20 cellular contexts compared by ENCODE assay signal in genomic region chr1:226954337-226954736, GRCh38. TPM values are rescaled to one million over a fixed set of nuclear protein-coding genes. Genes with fewer than 3 reads are reported as not detected.
DNase-seq lines count a peak whose midpoint lies in the region; ATAC-seq and TF ChIP-seq lines count a peak whose summit lies in the region.
"Had no signal": no experiment of that assay in that cellular context is flagged by ENCODE, and none has a peak within 500 bp of the region (broad histone marks: within the 10 kb centered on the region; RNA-seq: fewer than 3 reads in every experiment).

No MANE protein-coding gene starts in this region.

- H3K27me3 ChIP-seq in esophagus squamous epithelium = no peaks in the 10 kb centered on the region
- H3K27me3 ChIP-seq: BLaER1, SJCRH30 had no signal

- H3K9me3 Mint-ChIP-seq in stimulated activated naive CD8-positive, alpha-beta T cell treated with anti-CD3 and anti-CD28 coated beads, Interleukin-15, Interleukin-2, amounts not matched to agents 100 ng/mL and 50 ng/mL, for 24 hours = no peaks in the 10 kb centered on the region
- H3K9me3 Mint-ChIP-seq in endothelial cell (ENCODE audit: unreplicated experiment) (peaks cover 4% of the 10 kb centered on the region), progenitor cell of endocrine pancreas (ENCODE audit: low read depth) (no peaks in the 10 kb centered on the region)
- peaks cover 27% of the 10 kb centered on the region for H3K9me3 Mint-ChIP-seq in activated T-helper 1 cell treated with anti-CD3 and anti-CD28 coated beads, Interleukin-12 subunit alpha, Interleukin-12 subunit beta, Interleukin-2, Interleukin-4 antibody, amounts not matched to agents 30 ng/mL and 10 ng/mL and 1 ng/mL, durations not matched to agents 14 hours and 24 hours and 36 hours
- H3K9me3 Mint-ChIP-seq: CD8-positive, alpha-beta memory T cell had no signal

- H3K27me3 Mint-ChIP-seq in stimulated activated naive CD8-positive, alpha-beta T cell treated with anti-CD3 and anti-CD28 coated beads, Interleukin-15, Interleukin-2, amounts not matched to agents 100 ng/mL and 50 ng/mL, for 24 hours = no peaks in the 10 kb centered on the region
- H3K27me3 Mint-ChIP-seq in endothelial cell (ENCODE audit: unreplicated experiment) (peaks cover 11% of the 10 kb centered on the region), progenitor cell of endocrine pancreas (no peaks in the 10 kb centered on the region)
- no peaks in the 10 kb centered on the region for H3K27me3 Mint-ChIP-seq in activated T-helper 1 cell treated with anti-CD3 and anti-CD28 coated beads, Interleukin-12 subunit alpha, Interleukin-12 subunit beta, Interleukin-2, Interleukin-4 antibody, amounts not matched to agents 30 ng/mL and 10 ng/mL and 1 ng/mL, durations not matched to agents 14 hours and 24 hours and 36 hours (ENCODE audit: insufficient read depth)

- no peak for TF ChIP-seq POLR2A in esophagus squamous epithelium (IDR thresholded peaks at IDR 0.05)

- WGBS in esophagus squamous epithelium, 2 donors = 67% methylated on average over 1 of the region's 6 CpGs; no CpG with 5 or more reads in 1 of the 2 donors

- no peaks in the 10 kb centered on the region for H3K36me3 ChIP-seq in esophagus squamous epithelium
- H3K36me3 ChIP-seq: HAP-1, SJCRH30 had no signal

- no peak for DNase-seq in stimulated activated naive CD8-positive, alpha-beta T cell treated with anti-CD3 and anti-CD28 coated beads, Interleukin-15, Interleukin-2, amounts not matched to agents 100 U/mL and 50 U/mL, for 24 hours
- DNase-seq in endothelial cell (ENCODE audit: low spot score) (no peak), progenitor cell of endocrine pancreas (ENCODE audit: low spot score, unreplicated experiment) (no peak), esophagus squamous epithelium (lab: John Stamatoyannopoulos, UW) (no peak)
- no peak for DNase-seq in activated T-helper 1 cell treated with anti-CD3 and anti-CD28 coated beads, Interleukin-12 subunit alpha, Interleukin-12 subunit beta, Interleukin-2, Interleukin-4 antibody, amounts not matched to agents 30 ng/mL and 10 ng/mL and 1 ng/mL, durations not matched to agents 14 hours and 24 hours and 36 hours (ENCODE audit: low spot score)
- DNase-seq: CD8-positive, alpha-beta memory T cell; DND-41; GM23248; NCI-H1417 treated with DMSO at 0.1 percent for 48 hours; NCI-H187 treated with DMSO at 0.1 percent for 48 hours; NCI-H2227 treated with DMSO at 0.1 percent for 48 hours; NCI-H510A treated with DMSO at 0.1 percent for 48 hours; NCI-H82; PC-9; SJCRH30 had no signal

- ATAC-seq in stimulated activated naive CD8-positive, alpha-beta T cell treated with anti-CD3 and anti-CD28 coated beads, Interleukin-15, Interleukin-2, amounts not matched to agents 100 U/mL and 50 U/mL, for 24 hours = no peak
- no peak for ATAC-seq in GM18870 (IDR thresholded peaks at IDR 0.05; ENCODE audit: unreplicated experiment)

- H3K4me3 ChIP-seq in esophagus squamous epithelium = no peak overlapping the region
- H3K4me3 ChIP-seq: BLaER1, GM23248, HAP-1, PC-9, SJCRH30 had no signal

- H3K9me3 ChIP-seq in esophagus squamous epithelium = no peaks in the 10 kb centered on the region
- H3K9me3 ChIP-seq: HAP-1, SJCRH30 had no signal

- TF ChIP-seq CTCF in endothelial cell (IDR thresholded peaks at IDR 0.05; ENCODE audit: unreplicated experiment) (no peak), progenitor cell of endocrine pancreas (IDR thresholded peaks at IDR 0.05; ENCODE audit: unreplicated experiment) (no peak), esophagus squamous epithelium (IDR thresholded peaks at IDR 0.05) (no peak)

- no peak overlapping the region for H3K4me3 Mint-ChIP-seq in stimulated activated naive CD8-positive, alpha-beta T cell treated with anti-CD3 and anti-CD28 coated beads, Interleukin-15, Interleukin-2, amounts not matched to agents 100 ng/mL and 50 ng/mL, for 24 hours
- peak overlapping the region; percentile 78 for H3K4me3 Mint-ChIP-seq in endothelial cell (ENCODE audit: unreplicated experiment)
- no peak overlapping the region for H3K4me3 Mint-ChIP-seq in progenitor cell of endocrine pancreas (ENCODE audit: low read depth)
- H3K4me3 Mint-ChIP-seq in activated T-helper 1 cell treated with anti-CD3 and anti-CD28 coated beads, Interleukin-12 subunit alpha, Interleukin-12 subunit beta, Interleukin-2, Interleukin-4 antibody, amounts not matched to agents 30 ng/mL and 10 ng/mL and 1 ng/mL, durations not matched to agents 14 hours and 24 hours and 36 hours = no peak overlapping the region

- peaks cover 0 to 5% (median under 1%) of the 10 kb centered on the region in 3 donors for H3K4me1 ChIP-seq in esophagus squamous epithelium
- H3K4me1 ChIP-seq: HAP-1, SJCRH30 had no signal

- intact Hi-C loops in esophagus squamous epithelium (cut with DNase I) = no loop called here
- intact Hi-C loops in activated T-helper 1 cell treated with anti-CD3 and anti-CD28 coated beads, Interleukin-12 subunit alpha, Interleukin-12 subunit beta, Interleukin-2, Interleukin-4 antibody, amounts not matched to agents 30 ng/mL and 10 ng/mL and 1 ng/mL, durations not matched to agents 14 hours and 24 hours and 36 hours (cut with micrococcal nuclease) = no loop called here

- peak overlapping the region; percentile 2 for H3K27ac Mint-ChIP-seq in stimulated activated naive CD8-positive, alpha-beta T cell treated with anti-CD3 and anti-CD28 coated beads, Interleukin-15, Interleukin-2, amounts not matched to agents 100 ng/mL and 50 ng/mL, for 24 hours
- H3K27ac Mint-ChIP-seq in endothelial cell (ENCODE audit: unreplicated experiment) (peak overlapping the region; percentile 65), progenitor cell of endocrine pancreas (peak overlapping the region; percentile 14)
- H3K27ac Mint-ChIP-seq in activated T-helper 1 cell treated with anti-CD3 and anti-CD28 coated beads, Interleukin-12 subunit alpha, Interleukin-12 subunit beta, Interleukin-2, Interleukin-4 antibody, amounts not matched to agents 30 ng/mL and 10 ng/mL and 1 ng/mL, durations not matched to agents 14 hours and 24 hours and 36 hours = no peak overlapping the region

- peaks cover 9% of the 10 kb centered on the region for H3K36me3 Mint-ChIP-seq in stimulated activated naive CD8-positive, alpha-beta T cell treated with anti-CD3 and anti-CD28 coated beads, Interleukin-15, Interleukin-2, amounts not matched to agents 100 ng/mL and 50 ng/mL, for 24 hours (ENCODE audit: low read depth)
- H3K36me3 Mint-ChIP-seq in endothelial cell (ENCODE audit: low read depth, unreplicated experiment) (peaks cover 16% of the 10 kb centered on the region), progenitor cell of endocrine pancreas (ENCODE audit: insufficient read depth) (peaks cover 12% of the 10 kb centered on the region)
- peaks cover 5% of the 10 kb centered on the region for H3K36me3 Mint-ChIP-seq in activated T-helper 1 cell treated with anti-CD3 and anti-CD28 coated beads, Interleukin-12 subunit alpha, Interleukin-12 subunit beta, Interleukin-2, Interleukin-4 antibody, amounts not matched to agents 30 ng/mL and 10 ng/mL and 1 ng/mL, durations not matched to agents 14 hours and 24 hours and 36 hours (ENCODE audit: low read depth)

- peaks cover 25% of the 10 kb centered on the region for H3K4me1 Mint-ChIP-seq in stimulated activated naive CD8-positive, alpha-beta T cell treated with anti-CD3 and anti-CD28 coated beads, Interleukin-15, Interleukin-2, amounts not matched to agents 100 ng/mL and 50 ng/mL, for 24 hours (ENCODE audit: low read depth)
- H3K4me1 Mint-ChIP-seq in endothelial cell (ENCODE audit: unreplicated experiment) (peaks cover 22% of the 10 kb centered on the region), progenitor cell of endocrine pancreas (ENCODE audit: low read depth) (peaks cover 2% of the 10 kb centered on the region)
- peaks cover 3% of the 10 kb centered on the region for H3K4me1 Mint-ChIP-seq in activated T-helper 1 cell treated with anti-CD3 and anti-CD28 coated beads, Interleukin-12 subunit alpha, Interleukin-12 subunit beta, Interleukin-2, Interleukin-4 antibody, amounts not matched to agents 30 ng/mL and 10 ng/mL and 1 ng/mL, durations not matched to agents 14 hours and 24 hours and 36 hours (ENCODE audit: low read depth)

- H3K27ac ChIP-seq in esophagus squamous epithelium = no peak overlapping the region
- H3K27ac ChIP-seq: BLaER1, GM23248, KMS-11, PC-9, SJCRH30 had no signal

RNA-seq across cellular contexts. Expression of gene COQ8A, which starts 14.2 kb away (rescaled TPM):
- total RNA-seq in endothelial cell (ENCODE audit: unreplicated experiment) (22.7 TPM), progenitor cell of endocrine pancreas (31.0 and 33.3 TPM in 2 replicates), esophagus squamous epithelium (10 to 100 TPM in 3 of 4 donors, 1 to 10 TPM in 1; 9.3 to 37.8 (median 16.9) TPM)
- total RNA-seq in activated T-helper 1 cell treated with anti-CD3 and anti-CD28 coated beads, Interleukin-12 subunit alpha, Interleukin-12 subunit beta, Interleukin-2, Interleukin-4 antibody, amounts not matched to agents 30 ng/mL and 10 ng/mL and 1 ng/mL, durations not matched to agents 14 hours and 24 hours and 36 hours = 33.1 and 33.8 TPM in 2 replicates
